Comparison of ENCODE assay signal across 16 cellular contexts in the genomic region with DNA sequence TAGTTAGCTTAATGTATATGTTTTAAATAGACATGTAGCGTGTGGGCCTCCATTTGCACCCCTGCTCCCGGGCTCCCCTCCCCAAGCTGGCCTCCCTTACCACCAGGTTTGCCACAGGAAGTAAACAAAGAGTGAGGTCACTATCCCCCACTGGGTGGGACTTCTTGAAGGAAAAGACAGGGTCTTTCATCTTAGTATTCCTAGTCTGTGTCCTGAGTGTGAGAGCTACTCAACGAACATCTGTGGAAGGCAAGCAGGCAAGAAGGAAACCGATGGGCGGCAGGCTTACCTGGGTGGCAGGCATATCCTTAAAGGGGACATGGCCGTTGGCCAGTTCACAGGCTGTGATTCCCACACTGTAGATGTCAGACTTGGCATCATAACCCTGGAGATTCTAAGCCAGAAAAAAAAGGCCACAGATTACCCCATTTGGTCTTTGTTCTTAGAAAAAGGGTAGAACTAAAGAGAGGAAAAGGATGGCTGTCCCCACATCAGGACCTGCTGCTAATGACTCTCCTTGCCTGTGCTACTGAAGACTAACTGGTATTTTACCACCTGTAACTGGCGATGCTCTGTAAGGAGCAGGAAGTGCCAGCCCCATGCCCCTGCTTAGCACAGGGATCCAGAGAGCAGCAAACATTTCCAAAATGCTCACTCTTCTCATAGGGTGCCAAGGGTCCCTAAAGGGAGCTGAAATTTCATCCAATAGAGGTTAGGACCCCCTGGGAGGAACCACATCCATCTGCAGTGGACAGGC. TPM values are rescaled to one million over a fixed set of nuclear protein-coding genes. Genes with fewer than 3 reads are reported as not detected.
A peak's percentile ranks its signal among the peaks of the same experiment; 100 is the strongest.
DNase-seq lines count a peak whose midpoint lies in the region; ATAC-seq and TF ChIP-seq lines count a peak whose summit lies in the region.
"Had no signal": no experiment of that assay in that cellular context is flagged by ENCODE, and none has a peak within 500 bp of the region (broad histone marks: within the 10 kb centered on the region; RNA-seq: fewer than 3 reads in every experiment).

No MANE protein-coding gene starts in this region.

- peaks cover 84% of the 10 kb centered on the region for H3K4me1 ChIP-seq in effector memory CD4-positive, alpha-beta T cell (ENCODE audit: control insufficient read depth, insufficient read depth, low read length, poor library complexity, severe bottlenecking)
- no peaks in the 10 kb centered on the region for H3K4me1 ChIP-seq in uterus
- H3K4me1 ChIP-seq: breast epithelium, right lobe of liver had no signal

- H3K4me1 Mint-ChIP-seq in activated naive CD4-positive, alpha-beta T cell treated with anti-CD3 and anti-CD28 coated beads, Interleukin-2, amount 10 ng/mL, durations not matched to agents 7 days and 5 days = peaks cover 86% of the 10 kb centered on the region
- H3K4me1 Mint-ChIP-seq in T-helper 17 cell = peaks cover 69% of the 10 kb centered on the region
- peaks cover 41 to 80% of the 10 kb centered on the region in 2 donors for H3K4me1 Mint-ChIP-seq in stimulated activated naive B cell treated with anti-CD40 and anti-IgM and Interleukin-4, amounts not matched to agents 10 μg/mL and 1 μg/mL and 100 μg/mL, for 72 hours

- no peak for TF ChIP-seq CTCF in uterus (IDR thresholded peaks at IDR 0.05)

- TF ChIP-seq POLR2A in uterus (IDR thresholded peaks at IDR 0.05) = no peak

- CTCF ChIA-PET in activated naive CD4-positive, alpha-beta T cell treated with anti-CD3 and anti-CD28 coated beads, Interleukin-2, amount 10 ng/mL, durations not matched to agents 7 days and 5 days (lab: Charles Lee) = interaction anchor here (1.0 to 2.8 kb wide), 4 partner anchors 9 to 128 kb away, joined by 3 to 14 read pairs (median 4); no protein-coding TSS in a partner anchor

- peaks cover 5% of the 10 kb centered on the region for H3K36me3 ChIP-seq in effector memory CD4-positive, alpha-beta T cell (ENCODE audit: control insufficient read depth, insufficient read depth, low read length)
- H3K36me3 ChIP-seq in uterus = no peaks in the 10 kb centered on the region
- H3K36me3 ChIP-seq: breast epithelium, ovary had no signal

- H3K4me3 ChIP-seq in effector memory CD4-positive, alpha-beta T cell (ENCODE audit: insufficient read depth, low read depth, low read length, poor library complexity, severe bottlenecking) = peak overlapping the region; percentile 44
- no peak overlapping the region for H3K4me3 ChIP-seq in uterus
- H3K4me3 ChIP-seq: breast epithelium, esophagus squamous epithelium, left lung, mucosa of descending colon, ovary, right lobe of liver had no signal

- no peaks in the 10 kb centered on the region for H3K27me3 Mint-ChIP-seq in activated naive CD4-positive, alpha-beta T cell treated with anti-CD3 and anti-CD28 coated beads, Interleukin-2, amount 10 ng/mL, durations not matched to agents 7 days and 5 days
- H3K27me3 Mint-ChIP-seq in T-helper 17 cell = no peaks in the 10 kb centered on the region
- H3K27me3 Mint-ChIP-seq in stimulated activated naive B cell treated with anti-CD40 and anti-IgM and Interleukin-4, amounts not matched to agents 10 μg/mL and 1 μg/mL and 100 μg/mL, for 72 hours = no peaks in the 10 kb centered on the region

- no peaks in the 10 kb centered on the region for H3K27me3 ChIP-seq in effector memory CD4-positive, alpha-beta T cell (replicated peaks; ENCODE audit: control insufficient read depth, insufficient read depth, low read length, poor library complexity, severe bottlenecking)
- no peaks in the 10 kb centered on the region for H3K27me3 ChIP-seq in uterus
- H3K27me3 ChIP-seq: breast epithelium, esophagus squamous epithelium, left lung, ovary, right lobe of liver had no signal

- peak overlapping the region; percentile 83 for H3K27ac Mint-ChIP-seq in activated naive CD4-positive, alpha-beta T cell treated with anti-CD3 and anti-CD28 coated beads, Interleukin-2, amount 10 ng/mL, durations not matched to agents 7 days and 5 days
- peak overlapping the region in 1 of 2 donors; percentile 69 for H3K27ac Mint-ChIP-seq in activated naive CD4-positive, alpha-beta T cell treated with anti-CD3 and anti-CD28 coated beads, Interleukin-2, amount 50 U/mL, for 72 hours
- H3K27ac Mint-ChIP-seq in T-helper 17 cell = peak overlapping the region; percentile 91
- peak overlapping the region; percentile 83 for H3K27ac Mint-ChIP-seq in stimulated activated naive B cell treated with anti-CD40 and anti-IgM and Interleukin-4, amounts not matched to agents 10 μg/mL and 1 μg/mL and 100 μg/mL, for 72 hours

- H3K36me3 Mint-ChIP-seq in activated naive CD4-positive, alpha-beta T cell treated with anti-CD3 and anti-CD28 coated beads, Interleukin-2, amount 10 ng/mL, durations not matched to agents 7 days and 5 days = peaks cover 60% of the 10 kb centered on the region
- H3K36me3 Mint-ChIP-seq in activated naive CD4-positive, alpha-beta T cell treated with anti-CD3 and anti-CD28 coated beads, Interleukin-2, amount 50 U/mL, for 72 hours = peaks cover 22 to 27% of the 10 kb centered on the region in 2 donors
- no peaks in the 10 kb centered on the region for H3K36me3 Mint-ChIP-seq in T-helper 17 cell (ENCODE audit: low read depth)
- peaks cover 30 to 55% of the 10 kb centered on the region in 2 donors for H3K36me3 Mint-ChIP-seq in stimulated activated naive B cell treated with anti-CD40 and anti-IgM and Interleukin-4, amounts not matched to agents 10 μg/mL and 1 μg/mL and 100 μg/mL, for 72 hours

- H3K9me3 ChIP-seq in T-helper 17 cell (ENCODE audit: control insufficient read depth, low read length, poor library complexity, severe bottlenecking) (no peaks in the 10 kb centered on the region), uterus (no peaks in the 10 kb centered on the region)
- no peaks in the 10 kb centered on the region for H3K9me3 ChIP-seq in effector memory CD4-positive, alpha-beta T cell (ENCODE audit: control insufficient read depth, low read length)
- H3K9me3 ChIP-seq: breast epithelium, esophagus squamous epithelium, left lung, mucosa of descending colon, ovary, right lobe of liver had no signal

- peak overlapping the region; percentile 63 for H3K4me3 Mint-ChIP-seq in activated naive CD4-positive, alpha-beta T cell treated with anti-CD3 and anti-CD28 coated beads, Interleukin-2, amount 10 ng/mL, durations not matched to agents 7 days and 5 days
- H3K4me3 Mint-ChIP-seq in T-helper 17 cell = peak overlapping the region; percentile 83
- no peak overlapping the region for H3K4me3 Mint-ChIP-seq in stimulated activated naive B cell treated with anti-CD40 and anti-IgM and Interleukin-4, amounts not matched to agents 10 μg/mL and 1 μg/mL and 100 μg/mL, for 72 hours

- no peak for ATAC-seq in activated naive CD4-positive, alpha-beta T cell treated with anti-CD3 and anti-CD28 coated beads, Interleukin-2, amount 50 U/mL, for 72 hours
- no peak for ATAC-seq in T-helper 17 cell
- no peak for ATAC-seq in stimulated activated naive B cell treated with anti-CD40 and anti-IgM and Interleukin-4, amounts not matched to agents 10 μg/mL and 1 μg/mL and 100 μg/mL, for 72 hours (replicated peaks)
- no peak for ATAC-seq in GM19397 (IDR thresholded peaks at IDR 0.05; ENCODE audit: unreplicated experiment)
- ATAC-seq: left lung, right lobe of liver had no signal

- H3K27ac ChIP-seq in effector memory CD4-positive, alpha-beta T cell (ENCODE audit: insufficient read depth, low read length, poor library complexity, severe bottlenecking) = peak overlapping the region; percentile 66
- H3K27ac ChIP-seq in uterus = no peak overlapping the region
- H3K27ac ChIP-seq: breast epithelium, left lung, ovary, right lobe of liver had no signal

- peak; percentile 48 for DNase-seq in activated naive CD4-positive, alpha-beta T cell treated with anti-CD3 and anti-CD28 coated beads, Interleukin-2, amount 10 ng/mL, durations not matched to agents 7 days and 5 days
- no peak for DNase-seq in activated naive CD4-positive, alpha-beta T cell treated with anti-CD3 and anti-CD28 coated beads, Interleukin-2, amount 50 U/mL, for 72 hours (ENCODE audit: low spot score in 2 of 2)
- DNase-seq in T-helper 17 cell (no peak), uterus (no peak)
- peak in 1 of 3 donors; percentile 11 for DNase-seq in effector memory CD4-positive, alpha-beta T cell
- DNase-seq in stimulated activated naive B cell treated with anti-CD40 and anti-IgM and Interleukin-4, amounts not matched to agents 10 μg/mL and 1 μg/mL and 100 μg/mL, for 72 hours = no peak
- DNase-seq in activated effector memory CD4-positive, alpha-beta T cell treated with Interleukin-2 at 50 U/mL for 16 hours = no peak
- DNase-seq: esophagus squamous epithelium, left lung, mucosa of descending colon, NCI-H1694, NCI-H345, ovary had no signal

- H3K9me3 Mint-ChIP-seq in activated naive CD4-positive, alpha-beta T cell treated with anti-CD3 and anti-CD28 coated beads, Interleukin-2, amount 10 ng/mL, durations not matched to agents 7 days and 5 days = no peaks in the 10 kb centered on the region
- H3K9me3 Mint-ChIP-seq in activated naive CD4-positive, alpha-beta T cell treated with anti-CD3 and anti-CD28 coated beads, Interleukin-2, amount 50 U/mL, for 72 hours = no peaks in the 10 kb centered on the region
- H3K9me3 Mint-ChIP-seq in stimulated activated naive B cell treated with anti-CD40 and anti-IgM and Interleukin-4, amounts not matched to agents 10 μg/mL and 1 μg/mL and 100 μg/mL, for 72 hours = no peaks in the 10 kb centered on the region

- intact Hi-C loops in uterus (cut with DNase I; ENCODE audit: low total_unique reads) = no loop called here

RNA-seq across cellular contexts. Expression of a gene that starts 6.6 kb away (rescaled TPM):
- total RNA-seq in activated naive CD4-positive, alpha-beta T cell treated with anti-CD3 and anti-CD28 coated beads, Interleukin-2, amount 50 U/mL, for 72 hours = 100 to 1,000 TPM in 1 of 2 donors, 10 to 100 TPM in 1; 76.7 to 166 TPM
- total RNA-seq in T-helper 17 cell (100 to 1,000 TPM; 451 to 473 TPM), uterus (10 to 100 TPM in 3 of 4 donors, 1 to 10 TPM in 1; 3.8 to 23.2 (median 11.8) TPM)

RNA-seq across cellular contexts. Expression of a gene that starts 35.1 kb away (rescaled TPM):
- total RNA-seq in activated naive CD4-positive, alpha-beta T cell treated with anti-CD3 and anti-CD28 coated beads, Interleukin-2, amount 50 U/mL, for 72 hours = 100 to 1,000 TPM in 1 of 2 donors, 10 to 100 TPM in 1; 68.3 to 112 TPM
- total RNA-seq in T-helper 17 cell = 10 to 100 TPM; 44.5 to 50.2 TPM
- 10 to 100 TPM; 14.1 to 60.9 (median 27.9) TPM for total RNA-seq in uterus

Comparison
In these comparisons a context has a peak if more than half of its experiments do, and no peak if none do; other contexts are left out.
1. H3K4me3 Mint-ChIP-seq: peak in activated naive CD4-positive, alpha-beta T cell treated with anti-CD3 and anti-CD28 coated beads, Interleukin-2, amount 10 ng/mL, durations not matched to agents 7 days and 5 days (single experiment) and T-helper 17 cell (single experiment); none in stimulated activated naive B cell treated with anti-CD40 and anti-IgM and Interleukin-4, amounts not matched to agents 10 μg/mL and 1 μg/mL and 100 μg/mL, for 72 hours (0 of 2).